Comparison of ENCODE assay signal across 14 cellular contexts in the genomic region with DNA sequence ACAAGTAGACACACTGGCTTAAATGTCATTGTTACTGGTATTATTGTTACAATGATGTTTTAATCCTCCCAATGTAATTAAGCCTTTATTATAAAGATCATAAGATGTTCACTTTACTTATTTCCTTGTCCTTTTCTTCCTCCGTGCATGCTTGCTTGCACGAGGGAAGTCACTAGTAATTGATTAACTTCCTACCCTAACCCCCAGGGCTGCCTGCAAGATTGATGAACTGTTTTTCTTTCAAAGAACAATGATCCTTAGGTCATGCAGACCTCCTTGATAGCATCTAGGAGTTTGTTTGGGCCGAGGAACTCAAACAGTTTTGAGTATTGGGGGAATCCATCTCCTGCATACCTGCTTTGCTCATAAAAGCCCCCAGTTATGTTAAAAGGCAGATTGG.
"Had no signal": no experiment of that assay in that cellular context is flagged by ENCODE, and none has a peak within 500 bp of the region (broad histone marks: within the 10 kb centered on the region; RNA-seq: fewer than 3 reads in every experiment).

No MANE protein-coding gene starts in this region.

- ATAC-seq: activated CD4-positive, CD25-positive, alpha-beta regulatory T cell treated with anti-CD3 and anti-CD28 coated beads, Interleukin-2, amount 50 U/mL, for 24 hours; left cardiac atrium had no signal

- H3K27ac ChIP-seq: brain microvascular endothelial cell had no signal

- DNase-seq: activated CD4-positive, alpha-beta T cell treated with anti-CD3 and anti-CD28 coated beads, Interleukin-2, amount 50 U/mL, for 1 hour; activated naive CD4-positive, alpha-beta T cell; activated naive CD8-positive, alpha-beta T cell treated with anti-CD3 and anti-CD28 coated beads, Interleukin-2, amount 10 ng/mL, durations not matched to agents 7 days and 5 days; activated T-cell treated with anti-CD3 and anti-CD28 coated beads for 4 hours; anterior cingulate cortex; brain microvascular endothelial cell; effector CD8-positive, alpha-beta T cell; foreskin melanocyte; immature natural killer cell; left cardiac atrium; midbrain; stimulated activated CD4-positive, alpha-beta T cell treated with anti-CD3 and anti-CD28 coated beads, Interleukin-1b, Interleukin-23, amount 100 ng/mL, for 48 hours had no signal

- H3K36me3 ChIP-seq: brain microvascular endothelial cell had no signal

- H3K27me3 ChIP-seq: brain microvascular endothelial cell had no signal

- H3K4me3 ChIP-seq: lung had no signal
